8 cellular contexts compared by ENCODE assay signal in the genomic region with DNA sequence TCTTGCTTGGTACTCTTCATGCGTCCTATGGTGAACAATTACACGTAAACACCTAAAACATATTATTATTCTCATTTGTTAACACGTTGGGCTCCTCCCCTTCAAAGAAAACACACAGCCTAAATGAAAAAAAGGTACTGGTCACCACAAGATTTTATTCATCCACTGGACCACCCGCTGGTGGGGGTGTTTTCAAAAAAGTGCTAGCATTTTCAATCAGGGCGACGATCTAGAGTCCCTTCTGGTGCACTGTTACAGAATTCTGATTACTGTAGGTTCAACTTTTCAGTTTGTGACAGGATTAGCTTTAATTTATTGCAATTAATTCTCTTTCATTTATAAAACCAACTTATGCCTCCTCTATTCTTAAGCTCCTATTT. TPM values are rescaled to one million over a fixed set of nuclear protein-coding genes. Genes with fewer than 3 reads are reported as not detected.
DNase-seq lines count a peak whose midpoint lies in the region; ATAC-seq and TF ChIP-seq lines count a peak whose summit lies in the region.

No MANE protein-coding gene starts in this region.

- H3K36me3 ChIP-seq in HEK293 (ENCODE audit: control insufficient read depth in 2 of 2, insufficient read depth in 1 of 2, low read length in 2 of 2) (peaks cover 27 to 33% of the 10 kb centered on the region in 2 experiments), ectodermal cell (ENCODE audit: control insufficient read depth, insufficient read depth, low read length) (no peaks in the 10 kb centered on the region)

- POLR2A ChIA-PET in HEK293 (lab: Yijun Ruan, JAX) = interaction anchor here (1.5 kb wide), 1 partner anchor 104 kb away, joined by 4 read pairs; no protein-coding TSS in a partner anchor

- no peaks in the 10 kb centered on the region for H3K9me3 ChIP-seq in HEK293 (ENCODE audit: control insufficient read depth, insufficient read depth, low read depth, low read length)
- no peaks in the 10 kb centered on the region for H3K9me3 ChIP-seq in ectodermal cell (ENCODE audit: control insufficient read depth, low read length)

- ATAC-seq in GM18499 (IDR thresholded peaks at IDR 0.05; ENCODE audit: insufficient read depth, unreplicated experiment) = peak; percentile 11
- peak; percentile 3 to 8 (median 8) for ATAC-seq in natural killer cell
- ATAC-seq in GM19328 (IDR thresholded peaks at IDR 0.05; ENCODE audit: unreplicated experiment) = no peak

- H3K4me1 ChIP-seq in HEK293 (ENCODE audit: control insufficient read depth, insufficient read depth, low read length) (0 out of 2 replicates have a peak, but pooled peaks cover 3% of the 10 kb centered on the region), ectodermal cell (ENCODE audit: control insufficient read depth, insufficient read depth, low read length) (peaks cover 8% of the 10 kb centered on the region)

- DNase-seq in NCI-H748 treated with DMSO at 0.1 percent for 48 hours (lab: John Stamatoyannopoulos, UW) (peak; percentile 22), natural killer cell (no peak), GM10266 (ENCODE audit: extremely low spot score) (no peak), occipital lobe (lab: John Stamatoyannopoulos, UW) (no peak)

- no peak for TF ChIP-seq CTCF in HEK293 (tag by site-specific recombination; IDR thresholded peaks at IDR 0.05)
- no peak for TF ChIP-seq CTCF in natural killer cell (IDR thresholded peaks at IDR 0.05)
- no peak for TF ChIP-seq CTCF in GM10266 (IDR thresholded peaks at IDR 0.05; ENCODE audit: control insufficient read depth, insufficient read depth, low read depth, missing control alignments)

- H3K36me3 Mint-ChIP-seq in natural killer cell = peaks cover 7% of the 10 kb centered on the region

- H3K4me3 ChIP-seq in HEK293 (ENCODE audit: low read depth, low read length) (peak overlapping the region; percentile 82), ectodermal cell (ENCODE audit: insufficient read depth, low read depth, low read length) (peak overlapping the region; percentile 85)

- H3K27me3 Mint-ChIP-seq in natural killer cell (ENCODE audit: low read depth in 2 of 2) = peaks cover 0 to 3% of the 10 kb centered on the region in 2 donors

- 0 to 1% methylated on average over 4 to 6 of the region's 6 CpGs for WGBS in ectodermal cell, 2 experiments

- intact Hi-C loops in natural killer cell (cut with micrococcal nuclease) = loop anchor here (10.0 kb wide), 1 partner anchor 562 kb away; a partner anchor contains a TSS

- H3K27ac Mint-ChIP-seq in natural killer cell = peak overlapping the region; percentile 100

- no peaks in the 10 kb centered on the region for H3K27me3 ChIP-seq in ectodermal cell (ENCODE audit: control insufficient read depth, insufficient read depth, low read length, poor library complexity, severe bottlenecking)

- peak overlapping the region; percentile 100 for H3K4me3 Mint-ChIP-seq in natural killer cell

- no peaks in the 10 kb centered on the region for H3K9me3 Mint-ChIP-seq in natural killer cell

- H3K4me1 Mint-ChIP-seq in natural killer cell = peaks cover 22 to 24% of the 10 kb centered on the region in 2 donors

- CTCF ChIA-PET in HEK293 (lab: Yijun Ruan, JAX) = no interaction called here

- H3K27ac ChIP-seq in HEK293 (ENCODE audit: extremely low read depth, low read depth, low read length) (peak overlapping the region; percentile 73), ectodermal cell (ENCODE audit: insufficient read depth, low read depth, low read length, poor library complexity, severe bottlenecking) (no peak overlapping the region)

TF ChIP-seq in HEK293, 187 proteins besides CTCF, POLR2A, EP300 and RAD21:
- TF ChIP-seq ZXDB (tag by site-specific recombination; IDR thresholded peaks at IDR 0.05) (no peak), ZSCAN23 (tag by site-specific recombination; IDR thresholded peaks at IDR 0.05) (no peak), HOXD13 (CRISPR knock-in tag; IDR thresholded peaks at IDR 0.05; ENCODE audit: borderline replicate concordance) (no peak), TRIM28 (IDR thresholded peaks at IDR 0.05; ENCODE audit: borderline replicate concordance, low read length) (no peak)
- TF ChIP-seq, protein P1, sequence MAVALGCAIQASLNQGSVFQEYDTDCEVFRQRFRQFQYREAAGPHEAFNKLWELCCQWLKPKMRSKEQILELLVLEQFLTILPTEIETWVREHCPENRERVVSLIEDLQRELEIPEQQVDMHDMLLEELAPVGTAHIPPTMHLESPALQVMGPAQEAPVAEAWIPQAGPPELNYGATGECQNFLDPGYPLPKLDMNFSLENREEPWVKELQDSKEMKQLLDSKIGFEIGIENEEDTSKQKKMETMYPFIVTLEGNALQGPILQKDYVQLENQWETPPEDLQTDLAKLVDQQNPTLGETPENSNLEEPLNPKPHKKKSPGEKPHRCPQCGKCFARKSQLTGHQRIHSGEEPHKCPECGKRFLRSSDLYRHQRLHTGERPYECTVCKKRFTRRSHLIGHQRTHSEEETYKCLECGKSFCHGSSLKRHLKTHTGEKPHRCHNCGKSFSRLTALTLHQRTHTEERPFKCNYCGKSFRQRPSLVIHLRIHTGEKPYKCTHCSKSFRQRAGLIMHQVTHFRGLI (tag by site-specific recombination; IDR thresholded peaks at IDR 0.05) = 0 out of 2 replicates have a peak, but pooled peaks have one; percentile 7

RNA-seq across cellular contexts. Expression of a gene that starts 0.5 kb away (rescaled TPM):
- 46.1 TPM for polyA plus RNA-seq in ectodermal cell (2013, experiment 1 of 4)
- 51.9 TPM for polyA plus RNA-seq in ectodermal cell (2013, experiment 2 of 4)
- polyA plus RNA-seq in ectodermal cell (2013, experiment 3 of 4) = 39.2 TPM
- 37.4 TPM for polyA plus RNA-seq in ectodermal cell (2013, experiment 4 of 4)
- total RNA-seq in natural killer cell (10 to 100 TPM; 13.0 to 16.3 (median 13.1) TPM), occipital lobe (29.3 TPM)
